In the genomic region with DNA sequence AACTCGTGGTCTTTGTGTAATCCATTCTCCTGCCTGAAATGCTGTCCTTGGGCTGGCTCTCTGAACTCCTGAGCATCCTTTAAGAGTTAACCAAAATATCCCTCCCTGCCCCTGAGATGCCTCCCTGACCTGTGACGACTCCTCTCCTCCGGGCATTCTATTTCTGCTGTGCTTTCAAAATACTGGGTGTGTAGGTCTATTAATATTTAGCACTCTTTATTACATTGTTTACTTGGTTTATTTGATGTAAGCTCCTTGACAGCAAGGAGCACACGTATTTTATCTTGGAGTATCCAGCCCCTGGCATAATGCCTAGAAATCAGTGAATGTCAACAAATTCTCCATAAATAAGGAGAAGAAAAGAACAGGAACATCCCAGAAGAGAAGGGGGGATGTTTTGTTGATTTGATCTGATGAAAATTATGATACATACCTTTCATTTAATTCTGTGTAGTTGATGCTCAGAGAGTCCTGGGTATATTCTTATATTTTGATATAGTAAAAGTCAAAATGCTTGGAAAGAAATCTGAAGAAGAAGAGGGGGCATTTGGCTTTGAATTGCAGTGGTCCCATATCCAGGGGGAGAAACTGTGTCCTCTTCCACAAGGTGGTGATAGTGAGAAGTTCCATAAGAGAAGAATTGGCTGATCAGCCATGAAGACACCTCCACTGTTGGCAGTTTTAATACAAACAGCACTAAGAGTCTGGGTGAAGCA, we compare ENCODE assay signal across 15 cellular contexts.
A peak's percentile ranks its signal among the peaks of the same experiment; 100 is the strongest.
DNase-seq lines count a peak whose midpoint lies in the region; ATAC-seq and TF ChIP-seq lines count a peak whose summit lies in the region.
"Had no signal": no experiment of that assay in that cellular context is flagged by ENCODE, and none has a peak within 500 bp of the region (broad histone marks: within the 10 kb centered on the region; RNA-seq: fewer than 3 reads in every experiment).

No MANE protein-coding gene starts in this region.

- intact Hi-C loops in Calu3 (cut with micrococcal nuclease; ENCODE audit: unreplicated experiment): no loop called here

- H3K36me3 Mint-ChIP-seq in neural progenitor cell: no peaks in the 10 kb centered on the region
- H3K36me3 Mint-ChIP-seq in Calu3 (ENCODE audit: insufficient read depth, unreplicated experiment): no peaks in the 10 kb centered on the region
- H3K36me3 Mint-ChIP-seq: activated naive CD4-positive, alpha-beta T cell treated with anti-CD3 and anti-CD28 coated beads, Interleukin-2, amount 10 ng/mL, durations not matched to agents 7 days and 5 days had no signal

- H3K79me2 ChIP-seq in DND-41 (ENCODE audit: insufficient read depth, low read length) (no peaks in the 10 kb centered on the region), Loucy (ENCODE audit: insufficient read depth, low read length) (no peaks in the 10 kb centered on the region), neural progenitor cell (ENCODE audit: low read depth) (no peaks in the 10 kb centered on the region)

- DNase-seq in DND-41 (no peak), cerebellum (ENCODE audit: low spot score) (peak; percentile 10), neural progenitor cell (ENCODE audit: low spot score) (no peak), NCI-H1436 treated with DMSO at 0.1 percent for 48 hours (lab: John Stamatoyannopoulos, UW) (no peak), ecto neural progenitor cell (ENCODE audit: low spot score) (no peak), Calu3 (no peak)
- DNase-seq: activated CD4-positive, alpha-beta memory T cell treated with anti-CD3 and anti-CD28 coated beads, Interleukin-2, amount 10 ng/mL, durations not matched to agents 7 days and 5 days; activated naive CD4-positive, alpha-beta T cell treated with anti-CD3 and anti-CD28 coated beads, Interleukin-2, amount 10 ng/mL, durations not matched to agents 7 days and 5 days; effector CD8-positive, alpha-beta T cell; KBM-7; mucosa of descending colon; NCI-H345; right cardiac atrium had no signal

- no peak for ATAC-seq in DND-41 (ENCODE audit: insufficient read depth, low read depth)
- ATAC-seq: mucosa of descending colon, right cardiac atrium had no signal

- H3K27me3 ChIP-seq in DND-41 (ENCODE audit: insufficient read depth, low read length, poor library complexity) (no peaks in the 10 kb centered on the region), Loucy (ENCODE audit: insufficient read depth, low read length, poor library complexity, severe bottlenecking) (no peaks in the 10 kb centered on the region), neural progenitor cell (no peaks in the 10 kb centered on the region)
- H3K27me3 ChIP-seq: tibial nerve had no signal

- H3K4me3 ChIP-seq in DND-41 (ENCODE audit: low read depth in 1 of 2, low read length in 2 of 2) (no peak overlapping the region), Loucy (ENCODE audit: low read length, poor library complexity, severe bottlenecking) (no peak overlapping the region), neural progenitor cell (no peak overlapping the region)
- H3K4me3 ChIP-seq: mucosa of descending colon, tibial nerve had no signal

- H3F3A ChIP-seq in Loucy (ENCODE audit: low read depth) (no peaks in the 10 kb centered on the region), neural progenitor cell (ENCODE audit: low read depth) (no peaks in the 10 kb centered on the region)

- H3K9ac ChIP-seq in DND-41 (ENCODE audit: low read depth, low read length) (no peak overlapping the region), Loucy (ENCODE audit: low read depth, low read length, poor library complexity, severe bottlenecking) (no peak overlapping the region), neural progenitor cell (no peak overlapping the region)

- no peaks in the 10 kb centered on the region for H3K36me3 ChIP-seq in DND-41 (ENCODE audit: insufficient read depth, low read length)
- no peaks in the 10 kb centered on the region for H3K36me3 ChIP-seq in Loucy (ENCODE audit: insufficient read depth, low read length)
- H3K36me3 ChIP-seq in neural progenitor cell: no peaks in the 10 kb centered on the region
- H3K36me3 ChIP-seq: tibial nerve had no signal

- no peaks in the 10 kb centered on the region for H3K4me1 Mint-ChIP-seq in neural progenitor cell
- peaks cover 15% of the 10 kb centered on the region for H3K4me1 Mint-ChIP-seq in Calu3 (ENCODE audit: low read depth, unreplicated experiment)

- CTCF ChIA-PET in Calu3 (lab: Charles Lee): interaction anchor here (1.1 kb wide), 1 partner anchor 10 kb away, joined by 5 read pairs; no protein-coding TSS in a partner anchor

- H3K27me3 Mint-ChIP-seq in neural progenitor cell (ENCODE audit: insufficient read depth, low read depth): peaks cover 2% of the 10 kb centered on the region
- peaks cover 40% of the 10 kb centered on the region for H3K27me3 Mint-ChIP-seq in Calu3 (ENCODE audit: unreplicated experiment)

- H3K4me3 Mint-ChIP-seq in neural progenitor cell (no peak overlapping the region), Calu3 (ENCODE audit: low read depth, unreplicated experiment) (no peak overlapping the region)
- H3K4me3 Mint-ChIP-seq: activated CD4-positive, alpha-beta memory T cell treated with anti-CD3 and anti-CD28 coated beads, Interleukin-2, amount 10 ng/mL, durations not matched to agents 7 days and 5 days; activated naive CD4-positive, alpha-beta T cell treated with anti-CD3 and anti-CD28 coated beads, Interleukin-2, amount 10 ng/mL, durations not matched to agents 7 days and 5 days had no signal

- H3K9me3 ChIP-seq in DND-41 (ENCODE audit: insufficient read depth, low read length, severe bottlenecking) (no peaks in the 10 kb centered on the region), Loucy (ENCODE audit: insufficient read depth, low read depth, low read length) (no peaks in the 10 kb centered on the region), neural progenitor cell (ENCODE audit: low read depth) (no peaks in the 10 kb centered on the region)
- H3K9me3 ChIP-seq: mucosa of descending colon had no signal

- TF ChIP-seq CTCF in DND-41 (IDR thresholded peaks at IDR 0.05; ENCODE audit: borderline replicate concordance, extremely low read depth, low read length, poor library complexity, severe bottlenecking) (peak; percentile 30), Loucy (conservative IDR thresholded peaks at IDR 0.05; ENCODE audit: low read length) (peak; percentile 54), neural progenitor cell (IDR thresholded peaks at IDR 0.05) (peak; percentile 40), Calu3 (IDR thresholded peaks at IDR 0.05; ENCODE audit: unreplicated experiment) (no peak)

- H4K20me1 ChIP-seq in DND-41 (ENCODE audit: insufficient read depth, low read length) (no peaks in the 10 kb centered on the region), Loucy (ENCODE audit: insufficient read depth, low read length, poor library complexity, severe bottlenecking) (no peaks in the 10 kb centered on the region), neural progenitor cell (ENCODE audit: low read depth) (no peaks in the 10 kb centered on the region)

- H3K9me3 Mint-ChIP-seq in neural progenitor cell: peaks cover 4% of the 10 kb centered on the region
- peaks cover 3% of the 10 kb centered on the region for H3K9me3 Mint-ChIP-seq in Calu3 (ENCODE audit: low read depth, unreplicated experiment)

- H3K4me1 ChIP-seq in DND-41 (ENCODE audit: insufficient read depth, low read length) (no peaks in the 10 kb centered on the region), Loucy (ENCODE audit: insufficient read depth, low read length, poor library complexity, severe bottlenecking) (no peaks in the 10 kb centered on the region), neural progenitor cell (no peaks in the 10 kb centered on the region)

- H3K27ac ChIP-seq in DND-41 (ENCODE audit: low read length): no peak overlapping the region
- H3K27ac ChIP-seq in neural progenitor cell: no peak overlapping the region

- H2AFZ ChIP-seq in DND-41 (ENCODE audit: low read depth, low read length) (no peak overlapping the region), Loucy (ENCODE audit: low read length) (no peak overlapping the region), neural progenitor cell (replicated peaks) (no peak overlapping the region)

- H3K4me2 ChIP-seq in DND-41 (ENCODE audit: insufficient read depth, low read length) (no peak overlapping the region), Loucy (ENCODE audit: low read depth, low read length, poor library complexity, severe bottlenecking) (no peak overlapping the region), neural progenitor cell (no peak overlapping the region)

- H3K27ac Mint-ChIP-seq in neural progenitor cell (no peak overlapping the region), Calu3 (ENCODE audit: unreplicated experiment) (no peak overlapping the region)
- H3K27ac Mint-ChIP-seq: activated naive CD4-positive, alpha-beta T cell treated with anti-CD3 and anti-CD28 coated beads, Interleukin-2, amount 10 ng/mL, durations not matched to agents 7 days and 5 days had no signal

- H3K9me2 ChIP-seq in Loucy (replicated peaks; ENCODE audit: low read depth, low read length): no peaks in the 10 kb centered on the region

- BruUV-seq in Calu3 (replicated peaks; lab: Mats Ljungman, UMichigan): no TSS peak
